ENCODE assay signal across 25 cellular contexts in the genomic region with DNA sequence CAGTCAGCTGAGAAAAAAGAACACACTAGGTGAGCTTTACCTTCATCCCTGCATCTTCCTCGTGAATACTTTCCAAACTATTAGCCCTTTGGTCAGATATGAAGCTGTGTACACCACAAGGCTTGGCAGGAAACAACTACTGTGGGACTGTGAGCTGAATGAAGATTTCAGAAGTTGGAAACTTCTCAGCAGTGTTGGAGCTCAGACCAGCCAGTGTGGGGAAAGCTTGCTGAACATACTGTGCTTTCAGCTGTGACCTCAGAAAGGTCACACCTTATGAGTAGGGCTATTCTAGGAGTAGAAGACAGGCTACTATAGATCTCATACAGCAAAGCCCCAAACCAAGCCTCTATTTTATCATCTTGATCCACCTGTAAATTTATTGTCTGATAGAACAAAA.
"Had no signal": no experiment of that assay in that cellular context is flagged by ENCODE, and none has a peak within 500 bp of the region (broad histone marks: within the 10 kb centered on the region; RNA-seq: fewer than 3 reads in every experiment).

No MANE protein-coding gene starts in this region.

- H3K27ac Mint-ChIP-seq: activated CD4-positive, alpha-beta T cell treated with anti-CD3 and anti-CD28 coated beads, Interleukin-2, amount 10 ng/mL, durations not matched to agents 7 days and 5 days; activated CD8-positive, alpha-beta memory T cell treated with anti-CD3 and anti-CD28 coated beads, Interleukin-2, amount 10 ng/mL, durations not matched to agents 7 days and 5 days; activated CD8-positive, alpha-beta T cell treated with anti-CD3 and anti-CD28 coated beads for 36 hours; activated naive CD4-positive, alpha-beta T cell treated with anti-CD3 and anti-CD28 coated beads, Interleukin-2, amount 10 ng/mL, durations not matched to agents 7 days and 5 days; naive thymus-derived CD4-positive, alpha-beta T cell; T-cell; T-helper 2 cell treated with Interferon-gamma antibody and Interleukin-4, amounts not matched to agents 5 μg/mL and 100 μg/mL, for 36 hours; type B pancreatic cell had no signal

- ATAC-seq: activated CD4-positive, CD25-positive, alpha-beta regulatory T cell treated with anti-CD3 and anti-CD28 coated beads, Interleukin-2, amount 50 U/mL, for 24 hours; activated CD8-positive, alpha-beta memory T cell treated with anti-CD3 and anti-CD28 coated beads, Interleukin-2, amount 10 ng/mL, durations not matched to agents 7 days and 5 days; activated CD8-positive, alpha-beta T cell treated with anti-CD3 and anti-CD28 coated beads for 36 hours; left colon; naive thymus-derived CD4-positive, alpha-beta T cell; T-cell had no signal

- H3K27me3 Mint-ChIP-seq: activated CD4-positive, alpha-beta T cell treated with anti-CD3 and anti-CD28 coated beads, Interleukin-2, amount 10 ng/mL, durations not matched to agents 7 days and 5 days; activated CD8-positive, alpha-beta memory T cell treated with anti-CD3 and anti-CD28 coated beads, Interleukin-2, amount 10 ng/mL, durations not matched to agents 7 days and 5 days; activated CD8-positive, alpha-beta T cell treated with anti-CD3 and anti-CD28 coated beads for 36 hours; activated naive CD4-positive, alpha-beta T cell treated with anti-CD3 and anti-CD28 coated beads, Interleukin-2, amount 10 ng/mL, durations not matched to agents 7 days and 5 days; naive thymus-derived CD4-positive, alpha-beta T cell; T-cell; type B pancreatic cell had no signal

- H3K4me3 ChIP-seq: esophagus muscularis mucosa, lung, sigmoid colon, smooth muscle cell, thoracic aorta had no signal

- DNase-seq: activated CD4-positive, alpha-beta T cell treated with anti-CD3 and anti-CD28 coated beads, Interleukin-2, amount 10 ng/mL, durations not matched to agents 7 days and 5 days; activated CD8-positive, alpha-beta memory T cell treated with anti-CD3 and anti-CD28 coated beads, Interleukin-2, amount 10 ng/mL, durations not matched to agents 7 days and 5 days; activated CD8-positive, alpha-beta T cell treated with anti-CD3 and anti-CD28 coated beads for 36 hours; activated effector memory CD4-positive, alpha-beta T cell treated with anti-CD3 and anti-CD28 coated beads, Interleukin-2, amount 50 U/mL, for 16 hours; activated naive CD4-positive, alpha-beta T cell treated with anti-CD3 and anti-CD28 coated beads, Interleukin-2, amount 10 ng/mL, durations not matched to agents 7 days and 5 days; activated T-cell treated with anti-CD3 and anti-CD28 coated beads for 4 hours; brain microvascular endothelial cell; central memory CD4-positive, alpha-beta T cell; head of caudate nucleus; left colon; naive thymus-derived CD4-positive, alpha-beta T cell; occipital lobe; sigmoid colon; stimulated activated CD4-positive, alpha-beta T cell treated with anti-CD3 and anti-CD28 coated beads, Interleukin-2, amount 100 ng/mL, for 48 hours; stimulated activated CD8-positive, alpha-beta memory T cell treated with anti-CD3 and anti-CD28 coated beads, Interleukin-4, amount 100 ng/mL, for 48 hours; stimulated activated naive CD4-positive, alpha-beta T cell; T-cell had no signal

- H3K4me1 Mint-ChIP-seq: activated CD4-positive, alpha-beta T cell treated with anti-CD3 and anti-CD28 coated beads, Interleukin-2, amount 10 ng/mL, durations not matched to agents 7 days and 5 days; activated CD8-positive, alpha-beta memory T cell treated with anti-CD3 and anti-CD28 coated beads, Interleukin-2, amount 10 ng/mL, durations not matched to agents 7 days and 5 days; activated naive CD4-positive, alpha-beta T cell treated with anti-CD3 and anti-CD28 coated beads, Interleukin-2, amount 10 ng/mL, durations not matched to agents 7 days and 5 days; neural crest cell; T-cell had no signal

- H3K4me3 Mint-ChIP-seq: activated CD4-positive, alpha-beta T cell treated with anti-CD3 and anti-CD28 coated beads, Interleukin-2, amount 10 ng/mL, durations not matched to agents 7 days and 5 days; activated CD8-positive, alpha-beta memory T cell treated with anti-CD3 and anti-CD28 coated beads, Interleukin-2, amount 10 ng/mL, durations not matched to agents 7 days and 5 days; activated CD8-positive, alpha-beta T cell treated with anti-CD3 and anti-CD28 coated beads for 36 hours; activated naive CD4-positive, alpha-beta T cell treated with anti-CD3 and anti-CD28 coated beads, Interleukin-2, amount 10 ng/mL, durations not matched to agents 7 days and 5 days; naive thymus-derived CD4-positive, alpha-beta T cell; neural crest cell; T-cell; T-helper 2 cell treated with Interferon-gamma antibody and Interleukin-4, amounts not matched to agents 5 μg/mL and 100 μg/mL, for 36 hours; type B pancreatic cell had no signal

- H3K9me3 Mint-ChIP-seq: activated naive CD4-positive, alpha-beta T cell treated with anti-CD3 and anti-CD28 coated beads, Interleukin-2, amount 10 ng/mL, durations not matched to agents 7 days and 5 days; type B pancreatic cell had no signal
